9 cellular contexts compared by ENCODE assay signal in genomic region chr9:16626577-16627130, GRCh38.
DNase-seq lines count a peak whose midpoint lies in the region; ATAC-seq and TF ChIP-seq lines count a peak whose summit lies in the region.
"Had no signal": no experiment of that assay in that cellular context is flagged by ENCODE, and none has a peak within 500 bp of the region (broad histone marks: within the 10 kb centered on the region; RNA-seq: fewer than 3 reads in every experiment).

No MANE protein-coding gene starts in this region.

- no peak for TF ChIP-seq CTCF in fibroblast of mammary gland (conservative IDR thresholded peaks at IDR 0.05; ENCODE audit: control insufficient read depth, insufficient read depth, low read depth, low read length)
- TF ChIP-seq CTCF in psoas muscle (IDR thresholded peaks at IDR 0.05): no peak

- no peak overlapping the region for H3K4me3 ChIP-seq in fibroblast of mammary gland (ENCODE audit: control insufficient read depth, low read depth, low read length)
- H3K4me3 ChIP-seq in psoas muscle: peak overlapping the region; percentile 44

- H3K4me1 ChIP-seq in psoas muscle: peaks cover 35% of the 10 kb centered on the region

- no peaks in the 10 kb centered on the region for H3K9me3 ChIP-seq in psoas muscle

- H3K36me3 ChIP-seq in psoas muscle (ENCODE audit: insufficient read depth in 1 of 2, low read depth in 1 of 2): no peaks in the 10 kb centered on the region

- peak; percentile 93 to 96 (median 95) for ATAC-seq in psoas muscle
- no peak for ATAC-seq in GM21367 (IDR thresholded peaks at IDR 0.05; ENCODE audit: unreplicated experiment)

- H3K27me3 ChIP-seq in psoas muscle (ENCODE audit: insufficient read depth in 3 of 3, low read length in 2 of 3): no peaks in the 10 kb centered on the region

- peak; percentile 91 for DNase-seq in ELR (ENCODE audit: low read depth)
- DNase-seq in NCI-H526 treated with DMSO at 0.1 percent for 48 hours (lab: John Stamatoyannopoulos, UW): peak; percentile 80
- DNase-seq in fibroblast of mammary gland (ENCODE audit: low read depth): peak; percentile 93
- DNase-seq in psoas muscle: peak; percentile 18 to 72
- no peak for DNase-seq in superior temporal gyrus (ENCODE audit: extremely low spot score)
- DNase-seq in AML-193 (lab: John Stamatoyannopoulos, UW): no peak
- DNase-seq in stimulated activated CD4-positive, alpha-beta T cell treated with anti-CD3 and anti-CD28 coated beads, Interleukin-1b, Interleukin-23, amount 100 ng/mL, for 48 hours: no peak

- intact Hi-C loops in psoas muscle (cut with DNase I): loop anchor here in 1 of 2 donors (10.0 kb wide), 1 partner anchor 98 kb away; no protein-coding TSS in a partner anchor

- WGBS in psoas muscle, 3 donors: 19 to 27% (median 25%) methylated on average over 13 of the region's 13 CpGs

- H3K27ac ChIP-seq in psoas muscle: peak overlapping the region; percentile 81
- H3K27ac ChIP-seq: parathyroid adenoma had no signal

Comparison
In these comparisons a context has a peak if more than half of its experiments do, and no peak if none do; other contexts are left out.
1. DNase-seq: peak in ELR (single experiment), NCI-H526 treated with DMSO at 0.1 percent for 48 hours (single experiment), fibroblast of mammary gland (single experiment) and psoas muscle (2 of 2); none in superior temporal gyrus (single experiment), AML-193 (0 of 2) and stimulated activated CD4-positive, alpha-beta T cell treated with anti-CD3 and anti-CD28 coated beads, Interleukin-1b, Interleukin-23, amount 100 ng/mL, for 48 hours (single experiment).